Comparison of ENCODE assay signal across 13 cellular contexts in genomic region chr10:112875474-112876267, GRCh38.
DNase-seq lines count a peak whose midpoint lies in the region; ATAC-seq and TF ChIP-seq lines count a peak whose summit lies in the region.
"Had no signal": no experiment of that assay in that cellular context is flagged by ENCODE, and none has a peak within 500 bp of the region (broad histone marks: within the 10 kb centered on the region; RNA-seq: fewer than 3 reads in every experiment).

No MANE protein-coding gene starts in this region.

- H3K4me2 ChIP-seq in mammary epithelial cell (ENCODE audit: insufficient read depth, low read depth, low read length) = no peak overlapping the region

- CTCF ChIA-PET in mammary epithelial cell (lab: Charles Lee; ENCODE audit: low non-redundant PET) = no interaction called here
- CTCF ChIA-PET in naive thymus-derived CD4-positive, alpha-beta T cell (lab: Charles Lee) = no interaction called here
- CTCF ChIA-PET in activated CD4-positive, alpha-beta memory T cell treated with anti-CD3 and anti-CD28 coated beads, Interleukin-2, amount 10 ng/mL, durations not matched to agents 7 days and 5 days (lab: Charles Lee) = no interaction called here

- no TSS peak for BruUV-seq in mammary epithelial cell (replicated peaks; lab: Mats Ljungman, UMichigan)

- peaks cover 0 to 4% (median 0%) of the 10 kb centered on the region in 5 donors for H3K36me3 Mint-ChIP-seq in naive thymus-derived CD4-positive, alpha-beta T cell
- H3K36me3 Mint-ChIP-seq in effector memory CD8-positive, alpha-beta T cell (ENCODE audit: insufficient read depth) = no peaks in the 10 kb centered on the region
- H3K36me3 Mint-ChIP-seq in immature natural killer cell = peaks cover 0 to 3% (median 0%) of the 10 kb centered on the region in 3 donors
- no peaks in the 10 kb centered on the region for H3K36me3 Mint-ChIP-seq in activated CD4-positive, alpha-beta memory T cell treated with anti-CD3 and anti-CD28 coated beads, Interleukin-2, amount 10 ng/mL, durations not matched to agents 7 days and 5 days (ENCODE audit: low read depth)

- H2AFZ ChIP-seq in mammary epithelial cell (ENCODE audit: low read depth, low read length) = no peak overlapping the region

- H3K4me3 Mint-ChIP-seq in naive thymus-derived CD4-positive, alpha-beta T cell = no peak overlapping the region
- no peak overlapping the region for H3K4me3 Mint-ChIP-seq in effector memory CD8-positive, alpha-beta T cell
- H3K4me3 Mint-ChIP-seq in immature natural killer cell = no peak overlapping the region
- H3K4me3 Mint-ChIP-seq in activated CD4-positive, alpha-beta memory T cell treated with anti-CD3 and anti-CD28 coated beads, Interleukin-2, amount 10 ng/mL, durations not matched to agents 7 days and 5 days = no peak overlapping the region
- H3K4me3 Mint-ChIP-seq: naive B cell had no signal

- no peak overlapping the region for H3K27ac ChIP-seq in mammary epithelial cell (ENCODE audit: insufficient read depth, low read depth, low read length)
- H3K27ac ChIP-seq in naive thymus-derived CD4-positive, alpha-beta T cell (ENCODE audit: low read depth, low read length) = no peak overlapping the region

- no peaks in the 10 kb centered on the region for H3K79me2 ChIP-seq in mammary epithelial cell (ENCODE audit: insufficient read depth, low read length)

- H3K4me1 Mint-ChIP-seq in naive thymus-derived CD4-positive, alpha-beta T cell = no peaks in the 10 kb centered on the region
- no peaks in the 10 kb centered on the region for H3K4me1 Mint-ChIP-seq in effector memory CD8-positive, alpha-beta T cell (ENCODE audit: low read depth in 2 of 2)
- H3K4me1 Mint-ChIP-seq in immature natural killer cell = no peaks in the 10 kb centered on the region
- no peaks in the 10 kb centered on the region for H3K4me1 Mint-ChIP-seq in activated CD4-positive, alpha-beta memory T cell treated with anti-CD3 and anti-CD28 coated beads, Interleukin-2, amount 10 ng/mL, durations not matched to agents 7 days and 5 days
- H3K4me1 Mint-ChIP-seq: naive B cell had no signal

- POLR2A ChIA-PET in naive thymus-derived CD4-positive, alpha-beta T cell (lab: Charles Lee) = no interaction called here
- POLR2A ChIA-PET in activated CD4-positive, alpha-beta memory T cell treated with anti-CD3 and anti-CD28 coated beads, Interleukin-2, amount 10 ng/mL, durations not matched to agents 7 days and 5 days (lab: Charles Lee) = no interaction called here

- peaks cover 0 to 3% (median 1%) of the 10 kb centered on the region in 5 donors for H3K27me3 Mint-ChIP-seq in naive thymus-derived CD4-positive, alpha-beta T cell
- peaks cover 0 to 11% of the 10 kb centered on the region in 2 donors for H3K27me3 Mint-ChIP-seq in effector memory CD8-positive, alpha-beta T cell
- H3K27me3 Mint-ChIP-seq in immature natural killer cell (ENCODE audit: low read depth in 3 of 3) = peaks cover 1 to 3% (median 3%) of the 10 kb centered on the region in 3 donors
- peaks cover 6% of the 10 kb centered on the region for H3K27me3 Mint-ChIP-seq in activated CD4-positive, alpha-beta memory T cell treated with anti-CD3 and anti-CD28 coated beads, Interleukin-2, amount 10 ng/mL, durations not matched to agents 7 days and 5 days

- no peaks in the 10 kb centered on the region for H3K36me3 ChIP-seq in mammary epithelial cell (ENCODE audit: insufficient read depth, low read length)
- no peaks in the 10 kb centered on the region for H3K36me3 ChIP-seq in naive thymus-derived CD4-positive, alpha-beta T cell (ENCODE audit: control insufficient read depth in 2 of 3, insufficient read depth in 3 of 3, low read length in 3 of 3)

- DNase-seq in Caki2 (ENCODE audit: low read depth) (peak; percentile 51), HT1080 (ENCODE audit: low read depth) (peak; percentile 62), mammary epithelial cell (peak; percentile 76), DMS153 treated with DMSO at 0.1 percent for 48 hours (lab: John Stamatoyannopoulos, UW; ENCODE audit: unreplicated experiment) (no peak), immature natural killer cell (no peak)
- DNase-seq in naive thymus-derived CD4-positive, alpha-beta T cell = no peak
- DNase-seq in effector memory CD8-positive, alpha-beta T cell = no peak
- no peak for DNase-seq in activated CD4-positive, alpha-beta memory T cell treated with anti-CD3 and anti-CD28 coated beads, Interleukin-2, amount 10 ng/mL, durations not matched to agents 7 days and 5 days
- DNase-seq: activated CD4-positive, CD25-positive, alpha-beta regulatory T cell; GF-D8; Kasumi-1; naive B cell; stimulated activated CD4-positive, alpha-beta T cell treated with anti-CD3 and anti-CD28 coated beads, Interleukin-4, amount 100 ng/mL, for 4 hours had no signal

- dilution Hi-C loops in mammary epithelial cell (cut with HindIII; ENCODE audit: low sequenced_read_pairs) = no loop called here

- H4K20me1 ChIP-seq in mammary epithelial cell (ENCODE audit: insufficient read depth, low read length) = no peaks in the 10 kb centered on the region

- H3K27me3 ChIP-seq in mammary epithelial cell (ENCODE audit: insufficient read depth, low read length) = no peaks in the 10 kb centered on the region
- no peaks in the 10 kb centered on the region for H3K27me3 ChIP-seq in naive thymus-derived CD4-positive, alpha-beta T cell (ENCODE audit: control insufficient read depth in 2 of 2, insufficient read depth in 2 of 2, low read length in 2 of 2)

- peaks cover 0 to 27% (median 9%) of the 10 kb centered on the region in 11 donors for H3K9me3 Mint-ChIP-seq in naive thymus-derived CD4-positive, alpha-beta T cell
- no peaks in the 10 kb centered on the region for H3K9me3 Mint-ChIP-seq in effector memory CD8-positive, alpha-beta T cell
- H3K9me3 Mint-ChIP-seq in immature natural killer cell = peaks cover 0 to 5% (median under 1%) of the 10 kb centered on the region in 6 donors
- peaks cover 11% of the 10 kb centered on the region for H3K9me3 Mint-ChIP-seq in activated CD4-positive, alpha-beta memory T cell treated with anti-CD3 and anti-CD28 coated beads, Interleukin-2, amount 10 ng/mL, durations not matched to agents 7 days and 5 days

- no peak overlapping the region for H3K4me3 ChIP-seq in mammary epithelial cell (replicated peaks in 1 of 3; ENCODE audit: insufficient read depth in 1 of 3, low read depth in 2 of 3, low read length in 3 of 3)
- H3K4me3 ChIP-seq in naive thymus-derived CD4-positive, alpha-beta T cell (ENCODE audit: low read length) = no peak overlapping the region

- H3K9me3 ChIP-seq in mammary epithelial cell (replicated peaks; ENCODE audit: insufficient read depth, low read length) = no peaks in the 10 kb centered on the region
- peaks cover 0 to 3% (median 0%) of the 10 kb centered on the region in 3 experiments for H3K9me3 ChIP-seq in naive thymus-derived CD4-positive, alpha-beta T cell (ENCODE audit: control insufficient read depth in 2 of 3, low read length in 3 of 3)

- peak; percentile 73 for ATAC-seq in naive thymus-derived CD4-positive, alpha-beta T cell
- ATAC-seq in effector memory CD8-positive, alpha-beta T cell (replicated peaks) = no peak

- WGBS in mammary epithelial cell (ENCODE audit: low coverage, missing lambda C conversion rate) = 89% methylated on average over 4 of the region's 5 CpGs

- in situ Hi-C loops in Caki2 (cut with HindIII; ENCODE audit: low pct_unique_long_range_greater_than_20kb, low sequenced_read_pairs) (no loop called here), mammary epithelial cell (cut with MboI; ENCODE audit: low sequenced_read_pairs in 2 of 2) (no loop called here)

- no peak overlapping the region for H3K9ac ChIP-seq in mammary epithelial cell (ENCODE audit: insufficient read depth, low read length)

- intact Hi-C loops in mammary epithelial cell (cut with micrococcal nuclease) = no loop called here
- intact Hi-C loops in naive thymus-derived CD4-positive, alpha-beta T cell (cut with micrococcal nuclease) = no loop called here

- no peak for TF ChIP-seq CTCF in mammary epithelial cell (conservative IDR thresholded peaks at IDR 0.05 in 1 of 2, IDR thresholded peaks at IDR 0.05 in 1 of 2; ENCODE audit: extremely low read depth in 1 of 2, insufficient read depth in 1 of 2, low read depth in 1 of 2, low read length in 2 of 2)

- H3K4me1 ChIP-seq in mammary epithelial cell (ENCODE audit: insufficient read depth, low read length) = peaks cover 9% of the 10 kb centered on the region
- H3K4me1 ChIP-seq in naive thymus-derived CD4-positive, alpha-beta T cell (ENCODE audit: control insufficient read depth in 2 of 2, insufficient read depth in 2 of 2, low read length in 2 of 2) = no peaks in the 10 kb centered on the region

- no peak overlapping the region for H3K27ac Mint-ChIP-seq in naive thymus-derived CD4-positive, alpha-beta T cell
- H3K27ac Mint-ChIP-seq in effector memory CD8-positive, alpha-beta T cell = no peak overlapping the region
- H3K27ac Mint-ChIP-seq in immature natural killer cell = no peak overlapping the region
- H3K27ac Mint-ChIP-seq in activated CD4-positive, alpha-beta memory T cell treated with anti-CD3 and anti-CD28 coated beads, Interleukin-2, amount 10 ng/mL, durations not matched to agents 7 days and 5 days = no peak overlapping the region

Comparison
In these comparisons a context has a peak if more than half of its experiments do, and no peak if none do; other contexts are left out.
1. DNase-seq: peak in Caki2 (single experiment), HT1080 (single experiment) and mammary epithelial cell (single experiment); none in naive thymus-derived CD4-positive, alpha-beta T cell (0 of 9), DMS153 treated with DMSO at 0.1 percent for 48 hours (single experiment), effector memory CD8-positive, alpha-beta T cell (0 of 3), immature natural killer cell (0 of 3) and activated CD4-positive, alpha-beta memory T cell treated with anti-CD3 and anti-CD28 coated beads, Interleukin-2, amount 10 ng/mL, durations not matched to agents 7 days and 5 days (single experiment).